In genomic region chr3:55746808-55747413, GRCh38 we compare ENCODE assay signal across 10 cellular contexts.
DNase-seq lines count a peak whose midpoint lies in the region; ATAC-seq and TF ChIP-seq lines count a peak whose summit lies in the region.
"Had no signal": no experiment of that assay in that cellular context is flagged by ENCODE, and none has a peak within 500 bp of the region (broad histone marks: within the 10 kb centered on the region; RNA-seq: fewer than 3 reads in every experiment).

No MANE protein-coding gene starts in this region.

- CTCF ChIA-PET in mammary epithelial cell (lab: Charles Lee; ENCODE audit: low non-redundant PET): interaction anchor here (0.6 kb wide), 1 partner anchor 595 kb away, joined by 6 read pairs; no protein-coding TSS in a partner anchor

- H3K4me1 Mint-ChIP-seq in mesothelial cell of epicardium: peaks cover 11% of the 10 kb centered on the region
- H3K4me1 Mint-ChIP-seq: activated naive CD4-positive, alpha-beta T cell treated with anti-CD3 and anti-CD28 coated beads, Interleukin-2, amount 50 U/mL, for 24 hours had no signal

- H3K27me3 ChIP-seq in mammary epithelial cell (ENCODE audit: insufficient read depth, low read length): no peaks in the 10 kb centered on the region
- H3K27me3 ChIP-seq: SJCRH30 had no signal

- no TSS peak for BruUV-seq in mammary epithelial cell (replicated peaks; lab: Mats Ljungman, UMichigan)

- no peak overlapping the region for H3K4me2 ChIP-seq in mammary epithelial cell (ENCODE audit: insufficient read depth, low read depth, low read length)

- ATAC-seq in GM21423 (IDR thresholded peaks at IDR 0.05; ENCODE audit: unreplicated experiment): no peak

- in situ Hi-C loops in mammary epithelial cell (cut with MboI; ENCODE audit: low sequenced_read_pairs in 2 of 2): loop anchor here in 1 of 2 donors (25.0 kb wide), 3 partner anchors 140 to 885 kb away; no protein-coding TSS in a partner anchor

- H3K27me3 Mint-ChIP-seq in mesothelial cell of epicardium (ENCODE audit: low read depth): peaks cover 20% of the 10 kb centered on the region

- H3K4me3 Mint-ChIP-seq in mesothelial cell of epicardium: no peak overlapping the region
- H3K4me3 Mint-ChIP-seq: activated naive CD4-positive, alpha-beta T cell treated with anti-CD3 and anti-CD28 coated beads, Interleukin-2, amount 50 U/mL, for 24 hours had no signal

- no peaks in the 10 kb centered on the region for H3K36me3 ChIP-seq in mammary epithelial cell (ENCODE audit: insufficient read depth, low read length)
- H3K36me3 ChIP-seq: SJCRH30 had no signal

- H3K9ac ChIP-seq in mammary epithelial cell (ENCODE audit: insufficient read depth, low read length): no peak overlapping the region

- no peak overlapping the region for H3K27ac ChIP-seq in mammary epithelial cell (ENCODE audit: insufficient read depth, low read depth, low read length)
- H3K27ac ChIP-seq: SJCRH30 had no signal

- H3K36me3 Mint-ChIP-seq in mesothelial cell of epicardium: no peaks in the 10 kb centered on the region
- H3K36me3 Mint-ChIP-seq: activated naive CD4-positive, alpha-beta T cell treated with anti-CD3 and anti-CD28 coated beads, Interleukin-2, amount 50 U/mL, for 24 hours had no signal

- H3K79me2 ChIP-seq in mammary epithelial cell (ENCODE audit: insufficient read depth, low read length): no peaks in the 10 kb centered on the region

- H3K9me3 Mint-ChIP-seq in mesothelial cell of epicardium: no peaks in the 10 kb centered on the region
- H3K9me3 Mint-ChIP-seq: activated naive CD4-positive, alpha-beta T cell treated with anti-CD3 and anti-CD28 coated beads, Interleukin-2, amount 50 U/mL, for 24 hours had no signal

- DNase-seq in COLO829 (ENCODE audit: low spot score): peak; percentile 14
- DNase-seq in Jurkat, Clone E6-1 (ENCODE audit: low read depth, low spot score): peak; percentile 5
- DNase-seq in mammary epithelial cell: no peak
- DNase-seq in mesothelial cell of epicardium (ENCODE audit: low spot score in 2 of 2, unreplicated experiment in 2 of 2): no peak
- DNase-seq in DMS153 (lab: John Stamatoyannopoulos, UW): no peak
- DNase-seq in GOT3 (lab: John Stamatoyannopoulos, UW): no peak
- DNase-seq in activated CD8-positive, alpha-beta memory T cell treated with anti-CD3 and anti-CD28 coated beads, Interleukin-2, amount 50 U/mL, for 4 hours: no peak

- no peaks in the 10 kb centered on the region for H4K20me1 ChIP-seq in mammary epithelial cell (ENCODE audit: insufficient read depth, low read length)

- dilution Hi-C loops in mammary epithelial cell (cut with HindIII; ENCODE audit: low sequenced_read_pairs): loop anchor here (25.0 kb wide), 1 partner anchor 260 kb away; the partner anchor contains the start of gene WNT5A

- H3K9me3 ChIP-seq in mammary epithelial cell (replicated peaks; ENCODE audit: insufficient read depth, low read length): no peaks in the 10 kb centered on the region
- H3K9me3 ChIP-seq: SJCRH30 had no signal

- TF ChIP-seq CTCF in mammary epithelial cell (conservative IDR thresholded peaks at IDR 0.05 in 1 of 2, IDR thresholded peaks at IDR 0.05 in 1 of 2; ENCODE audit: extremely low read depth in 1 of 2, insufficient read depth in 1 of 2, low read depth in 1 of 2, low read length in 2 of 2) (peak; percentile 35 to 50), mesothelial cell of epicardium (IDR thresholded peaks at IDR 0.05; ENCODE audit: unreplicated experiment) (peak; percentile 25)

- H2AFZ ChIP-seq in mammary epithelial cell (ENCODE audit: low read depth, low read length): no peak overlapping the region

- no peak overlapping the region for H3K4me3 ChIP-seq in Jurkat, Clone E6-1 (ENCODE audit: low read length)
- no peak overlapping the region for H3K4me3 ChIP-seq in mammary epithelial cell (replicated peaks in 1 of 3; ENCODE audit: insufficient read depth in 1 of 3, low read depth in 2 of 3, low read length in 3 of 3)
- H3K4me3 ChIP-seq: SJCRH30 had no signal

- H3K4me1 ChIP-seq in mammary epithelial cell (ENCODE audit: insufficient read depth, low read length): peaks cover 11% of the 10 kb centered on the region
- H3K4me1 ChIP-seq: SJCRH30 had no signal

- intact Hi-C loops in mammary epithelial cell (cut with micrococcal nuclease): loop anchor here (1.0 to 5.0 kb wide), 2 partner anchors 123 to 150 kb away; no protein-coding TSS in a partner anchor

- no peak overlapping the region for H3K27ac Mint-ChIP-seq in mesothelial cell of epicardium
- H3K27ac Mint-ChIP-seq: activated naive CD4-positive, alpha-beta T cell treated with anti-CD3 and anti-CD28 coated beads, Interleukin-2, amount 50 U/mL, for 24 hours had no signal

Comparison
In these comparisons a context has a peak if more than half of its experiments do, and no peak if none do; other contexts are left out.
1. DNase-seq: peak in COLO829 (single experiment) and Jurkat, Clone E6-1 (single experiment); none in mammary epithelial cell (single experiment), mesothelial cell of epicardium (0 of 2), DMS153 (single experiment), GOT3 (single experiment) and activated CD8-positive, alpha-beta memory T cell treated with anti-CD3 and anti-CD28 coated beads, Interleukin-2, amount 50 U/mL, for 4 hours (single experiment).